ENCODE assay signal across 8 cellular contexts in the genomic region with DNA sequence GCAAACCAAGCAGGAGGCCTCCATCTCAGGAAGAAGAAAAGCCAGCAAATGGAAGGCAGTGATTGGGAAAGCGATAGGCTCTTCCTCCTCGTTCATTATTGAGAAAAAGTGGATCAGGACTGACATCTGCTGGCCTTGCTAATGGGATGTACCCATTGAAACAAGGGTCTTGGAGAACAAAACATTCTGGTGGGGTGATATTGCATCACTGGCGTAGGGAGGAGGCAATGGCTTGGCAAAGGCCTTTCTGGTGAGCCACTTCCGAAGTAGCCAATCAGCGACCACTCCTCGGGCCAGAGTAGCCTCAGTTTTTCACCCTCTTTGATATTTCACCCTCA.
DNase-seq lines count a peak whose midpoint lies in the region; ATAC-seq and TF ChIP-seq lines count a peak whose summit lies in the region.

No MANE protein-coding gene starts in this region.

- H3K9me2 ChIP-seq in GM23338 (ENCODE audit: insufficient read depth) = no peaks in the 10 kb centered on the region; the same call in 1 of the 2 replicates

- H3F3A ChIP-seq in GM23338 (replicated peaks; ENCODE audit: low read depth) = no peaks in the 10 kb centered on the region

- H3K36me3 ChIP-seq in GM23338 (ENCODE audit: insufficient read depth) = no peaks in the 10 kb centered on the region

- ATAC-seq in GM23338 (peak; percentile 97), GM18519 (IDR thresholded peaks at IDR 0.05; ENCODE audit: low FRiP score, unreplicated experiment) (no peak)
- no peak for ATAC-seq in effector memory CD8-positive, alpha-beta T cell (replicated peaks)

- H3K4me1 Mint-ChIP-seq in GM23338 = peaks cover 16% of the 10 kb centered on the region
- no peaks in the 10 kb centered on the region for H3K4me1 Mint-ChIP-seq in effector memory CD8-positive, alpha-beta T cell (ENCODE audit: low read depth in 2 of 2)

- H3K4me1 ChIP-seq in GM23338 (ENCODE audit: insufficient read depth) = peaks cover 13% of the 10 kb centered on the region; the same call in 1 of the 2 replicates

- no peak overlapping the region for H3K27ac ChIP-seq in GM23338 (ENCODE audit: low read depth)

- no peaks in the 10 kb centered on the region for H3K36me3 Mint-ChIP-seq in GM23338 (ENCODE audit: low read depth)
- no peaks in the 10 kb centered on the region for H3K36me3 Mint-ChIP-seq in effector memory CD8-positive, alpha-beta T cell (ENCODE audit: insufficient read depth)

- no peak overlapping the region for H3K4me3 Mint-ChIP-seq in GM23338
- no peak overlapping the region for H3K4me3 Mint-ChIP-seq in effector memory CD8-positive, alpha-beta T cell

- peak overlapping the region; percentile 23; the same call in 1 of the 2 replicates for H2AFZ ChIP-seq in GM23338

- TF ChIP-seq CTCF in GM23338 (conservative IDR thresholded peaks at IDR 0.05; ENCODE audit: low read depth in 2 of 2) = peak; percentile 62 to 93

- H3K27ac Mint-ChIP-seq in GM23338 = peak overlapping the region; percentile 58; the same call in 1 of the 2 replicates
- no peak overlapping the region for H3K27ac Mint-ChIP-seq in effector memory CD8-positive, alpha-beta T cell

- H3K4me3 ChIP-seq in GM23338 = no peak overlapping the region

- H3K27me3 Mint-ChIP-seq in GM23338 (ENCODE audit: insufficient read depth, low read depth, poor library complexity) = no peaks in the 10 kb centered on the region
- H3K27me3 Mint-ChIP-seq in effector memory CD8-positive, alpha-beta T cell = no peaks in the 10 kb centered on the region

- no peaks in the 10 kb centered on the region for H3K79me2 ChIP-seq in GM23338 (replicated peaks; ENCODE audit: insufficient read depth)

- no peaks in the 10 kb centered on the region for H3K9me3 Mint-ChIP-seq in GM23338
- no peaks in the 10 kb centered on the region for H3K9me3 Mint-ChIP-seq in effector memory CD8-positive, alpha-beta T cell

- no peaks in the 10 kb centered on the region for H3K27me3 ChIP-seq in GM23338 (ENCODE audit: insufficient read depth)

- DNase-seq in GM23338 (ENCODE audit: low spot score) (peak; percentile 88), NCI-H82 (lab: John Stamatoyannopoulos, UW) (peak; percentile 92), dermis blood vessel endothelial cell (peak; percentile 93), medulla oblongata (ENCODE audit: extremely low spot score) (peak; percentile 94), SKM-1 treated with dmso at 0.1 percent for 144 hours (lab: John Stamatoyannopoulos, UW; ENCODE audit: unreplicated experiment) (no peak), UCSD-AML1 (lab: John Stamatoyannopoulos, UW; ENCODE audit: unreplicated experiment) (no peak)
- no peak for DNase-seq in effector memory CD8-positive, alpha-beta T cell

- H4K20me1 ChIP-seq in GM23338 (replicated peaks; ENCODE audit: insufficient read depth) = no peaks in the 10 kb centered on the region

- 0 out of 2 replicates have a peak overlapping the region, but pooled peaks have one; percentile 4 for H3K4me2 ChIP-seq in GM23338

TF ChIP-seq in GM23338, 12 proteins besides CTCF, POLR2A, EP300 and RAD21:
- peak; percentile 60 for TF ChIP-seq CREB1 (CRISPR knock-in tag; IDR thresholded peaks at IDR 0.05; ENCODE audit: low read depth)
- peak; percentile 10; the same call in 1 of the 2 replicates for TF ChIP-seq NANOG (IDR thresholded peaks at IDR 0.05; ENCODE audit: borderline replicate concordance)
- TF ChIP-seq, protein P1, sequence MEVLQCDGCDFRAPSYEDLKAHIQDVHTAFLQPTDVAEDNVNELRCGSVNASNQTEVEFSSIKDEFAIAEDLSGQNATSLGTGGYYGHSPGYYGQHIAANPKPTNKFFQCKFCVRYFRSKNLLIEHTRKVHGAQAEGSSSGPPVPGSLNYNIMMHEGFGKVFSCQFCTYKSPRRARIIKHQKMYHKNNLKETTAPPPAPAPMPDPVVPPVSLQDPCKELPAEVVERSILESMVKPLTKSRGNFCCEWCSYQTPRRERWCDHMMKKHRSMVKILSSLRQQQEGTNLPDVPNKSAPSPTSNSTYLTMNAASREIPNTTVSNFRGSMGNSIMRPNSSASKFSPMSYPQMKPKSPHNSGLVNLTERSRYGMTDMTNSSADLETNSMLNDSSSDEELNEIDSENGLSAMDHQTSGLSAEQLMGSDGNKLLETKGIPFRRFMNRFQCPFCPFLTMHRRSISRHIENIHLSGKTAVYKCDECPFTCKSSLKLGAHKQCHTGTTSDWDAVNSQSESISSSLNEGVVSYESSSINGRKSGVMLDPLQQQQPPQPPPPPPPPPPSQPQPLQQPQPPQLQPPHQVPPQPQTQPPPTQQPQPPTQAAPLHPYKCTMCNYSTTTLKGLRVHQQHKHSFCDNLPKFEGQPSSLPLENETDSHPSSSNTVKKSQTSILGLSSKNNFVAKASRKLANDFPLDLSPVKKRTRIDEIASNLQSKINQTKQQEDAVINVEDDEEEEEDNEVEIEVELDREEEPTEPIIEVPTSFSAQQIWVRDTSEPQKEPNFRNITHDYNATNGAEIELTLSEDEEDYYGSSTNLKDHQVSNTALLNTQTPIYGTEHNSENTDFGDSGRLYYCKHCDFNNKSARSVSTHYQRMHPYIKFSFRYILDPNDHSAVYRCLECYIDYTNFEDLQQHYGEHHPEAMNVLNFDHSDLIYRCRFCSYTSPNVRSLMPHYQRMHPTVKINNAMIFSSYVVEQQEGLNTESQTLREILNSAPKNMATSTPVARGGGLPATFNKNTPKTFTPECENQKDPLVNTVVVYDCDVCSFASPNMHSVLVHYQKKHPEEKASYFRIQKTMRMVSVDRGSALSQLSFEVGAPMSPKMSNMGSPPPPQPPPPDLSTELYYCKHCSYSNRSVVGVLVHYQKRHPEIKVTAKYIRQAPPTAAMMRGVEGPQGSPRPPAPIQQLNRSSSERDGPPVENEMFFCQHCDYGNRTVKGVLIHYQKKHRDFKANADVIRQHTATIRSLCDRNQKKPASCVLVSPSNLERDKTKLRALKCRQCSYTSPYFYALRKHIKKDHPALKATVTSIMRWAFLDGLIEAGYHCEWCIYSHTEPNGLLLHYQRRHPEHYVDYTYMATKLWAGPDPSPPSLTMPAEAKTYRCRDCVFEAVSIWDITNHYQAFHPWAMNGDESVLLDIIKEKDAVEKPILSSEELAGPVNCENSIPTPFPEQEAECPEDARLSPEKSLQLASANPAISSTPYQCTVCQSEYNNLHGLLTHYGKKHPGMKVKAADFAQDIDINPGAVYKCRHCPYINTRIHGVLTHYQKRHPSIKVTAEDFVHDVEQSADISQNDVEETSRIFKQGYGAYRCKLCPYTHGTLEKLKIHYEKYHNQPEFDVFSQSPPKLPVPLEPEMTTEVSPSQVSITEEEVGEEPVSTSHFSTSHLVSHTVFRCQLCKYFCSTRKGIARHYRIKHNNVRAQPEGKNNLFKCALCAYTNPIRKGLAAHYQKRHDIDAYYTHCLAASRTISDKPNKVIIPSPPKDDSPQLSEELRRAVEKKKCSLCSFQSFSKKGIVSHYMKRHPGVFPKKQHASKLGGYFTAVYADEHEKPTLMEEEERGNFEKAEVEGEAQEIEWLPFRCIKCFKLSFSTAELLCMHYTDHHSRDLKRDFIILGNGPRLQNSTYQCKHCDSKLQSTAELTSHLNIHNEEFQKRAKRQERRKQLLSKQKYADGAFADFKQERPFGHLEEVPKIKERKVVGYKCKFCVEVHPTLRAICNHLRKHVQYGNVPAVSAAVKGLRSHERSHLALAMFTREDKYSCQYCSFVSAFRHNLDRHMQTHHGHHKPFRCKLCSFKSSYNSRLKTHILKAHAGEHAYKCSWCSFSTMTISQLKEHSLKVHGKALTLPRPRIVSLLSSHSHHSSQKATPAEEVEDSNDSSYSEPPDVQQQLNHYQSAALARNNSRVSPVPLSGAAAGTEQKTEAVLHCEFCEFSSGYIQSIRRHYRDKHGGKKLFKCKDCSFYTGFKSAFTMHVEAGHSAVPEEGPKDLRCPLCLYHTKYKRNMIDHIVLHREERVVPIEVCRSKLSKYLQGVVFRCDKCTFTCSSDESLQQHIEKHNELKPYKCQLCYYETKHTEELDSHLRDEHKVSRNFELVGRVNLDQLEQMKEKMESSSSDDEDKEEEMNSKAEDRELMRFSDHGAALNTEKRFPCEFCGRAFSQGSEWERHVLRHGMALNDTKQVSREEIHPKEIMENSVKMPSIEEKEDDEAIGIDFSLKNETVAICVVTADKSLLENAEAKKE (CRISPR knock-in tag; IDR thresholded peaks at IDR 0.05) = peak; percentile 52; the same call in 1 of the 2 replicates
- TF ChIP-seq, protein P2, sequence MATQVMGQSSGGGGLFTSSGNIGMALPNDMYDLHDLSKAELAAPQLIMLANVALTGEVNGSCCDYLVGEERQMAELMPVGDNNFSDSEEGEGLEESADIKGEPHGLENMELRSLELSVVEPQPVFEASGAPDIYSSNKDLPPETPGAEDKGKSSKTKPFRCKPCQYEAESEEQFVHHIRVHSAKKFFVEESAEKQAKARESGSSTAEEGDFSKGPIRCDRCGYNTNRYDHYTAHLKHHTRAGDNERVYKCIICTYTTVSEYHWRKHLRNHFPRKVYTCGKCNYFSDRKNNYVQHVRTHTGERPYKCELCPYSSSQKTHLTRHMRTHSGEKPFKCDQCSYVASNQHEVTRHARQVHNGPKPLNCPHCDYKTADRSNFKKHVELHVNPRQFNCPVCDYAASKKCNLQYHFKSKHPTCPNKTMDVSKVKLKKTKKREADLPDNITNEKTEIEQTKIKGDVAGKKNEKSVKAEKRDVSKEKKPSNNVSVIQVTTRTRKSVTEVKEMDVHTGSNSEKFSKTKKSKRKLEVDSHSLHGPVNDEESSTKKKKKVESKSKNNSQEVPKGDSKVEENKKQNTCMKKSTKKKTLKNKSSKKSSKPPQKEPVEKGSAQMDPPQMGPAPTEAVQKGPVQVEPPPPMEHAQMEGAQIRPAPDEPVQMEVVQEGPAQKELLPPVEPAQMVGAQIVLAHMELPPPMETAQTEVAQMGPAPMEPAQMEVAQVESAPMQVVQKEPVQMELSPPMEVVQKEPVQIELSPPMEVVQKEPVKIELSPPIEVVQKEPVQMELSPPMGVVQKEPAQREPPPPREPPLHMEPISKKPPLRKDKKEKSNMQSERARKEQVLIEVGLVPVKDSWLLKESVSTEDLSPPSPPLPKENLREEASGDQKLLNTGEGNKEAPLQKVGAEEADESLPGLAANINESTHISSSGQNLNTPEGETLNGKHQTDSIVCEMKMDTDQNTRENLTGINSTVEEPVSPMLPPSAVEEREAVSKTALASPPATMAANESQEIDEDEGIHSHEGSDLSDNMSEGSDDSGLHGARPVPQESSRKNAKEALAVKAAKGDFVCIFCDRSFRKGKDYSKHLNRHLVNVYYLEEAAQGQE (IDR thresholded peaks at IDR 0.05; ENCODE audit: unreplicated experiment) = peak; percentile 19
- TF ChIP-seq POLR2AphosphoS5 (IDR thresholded peaks at IDR 0.05; ENCODE audit: low read depth) = no peak

Comparison
In these comparisons a context has a peak if more than half of its experiments do, and no peak if none do; other contexts are left out.
1. DNase-seq: peak in GM23338 (single experiment), NCI-H82 (single experiment), dermis blood vessel endothelial cell (single experiment) and medulla oblongata (single experiment); none in SKM-1 treated with dmso at 0.1 percent for 144 hours (single experiment), effector memory CD8-positive, alpha-beta T cell (0 of 3) and UCSD-AML1 (single experiment).